9 cellular contexts compared by ENCODE assay signal in the genomic region with DNA sequence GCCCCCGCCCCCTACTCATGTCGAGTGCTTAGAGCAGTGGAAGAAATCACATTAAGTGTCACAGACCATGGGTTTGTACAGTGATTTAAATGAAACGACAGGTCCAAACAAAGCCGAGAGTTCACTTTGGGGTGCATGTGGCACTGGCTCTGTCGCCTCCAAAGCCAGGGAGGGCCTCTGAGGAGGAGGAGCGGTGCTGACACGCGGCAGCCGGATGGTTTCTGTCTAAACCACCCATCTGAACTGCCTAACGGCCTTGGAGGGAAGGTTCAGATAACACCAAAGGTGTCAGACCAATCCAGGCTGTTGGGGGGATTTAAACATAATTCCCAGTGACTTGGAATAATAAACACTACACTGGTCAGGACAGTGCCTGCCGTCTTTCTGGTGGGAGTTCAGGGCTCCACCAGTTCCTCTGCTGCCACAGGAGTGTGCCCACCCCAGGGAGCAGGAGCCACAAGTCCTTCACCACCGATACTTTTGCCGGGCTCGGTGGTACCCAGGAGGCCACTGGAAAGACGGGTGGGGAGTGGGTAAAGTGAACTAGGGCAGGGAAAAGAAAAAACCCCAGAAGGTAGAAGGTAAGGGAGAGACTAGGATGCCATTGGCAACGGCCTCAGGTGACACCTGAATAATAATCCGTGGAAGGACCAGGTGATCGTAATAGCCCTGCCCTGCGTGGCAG.
DNase-seq lines count a peak whose midpoint lies in the region; ATAC-seq and TF ChIP-seq lines count a peak whose summit lies in the region.
"Had no signal": no experiment of that assay in that cellular context is flagged by ENCODE, and none has a peak within 500 bp of the region (broad histone marks: within the 10 kb centered on the region; RNA-seq: fewer than 3 reads in every experiment).

No MANE protein-coding gene starts in this region.

- intact Hi-C loops in CD8-positive, alpha-beta T cell (cut with DNase I, micrococcal nuclease) = loop anchor here (2.0 to 5.0 kb wide), 3 partner anchors 94 to 207 kb away; partner anchors contain the start of gene CAPZB (in 2 of the 2)
- intact Hi-C loops in sciatic nerve (cut with DNase I) = no loop called here

- peaks cover 4% of the 10 kb centered on the region for H3K36me3 ChIP-seq in CD8-positive, alpha-beta T cell (ENCODE audit: insufficient read depth, low read length)
- peaks cover 11% of the 10 kb centered on the region; the same call in 1 of the 2 replicates for H3K36me3 ChIP-seq in Loucy (ENCODE audit: insufficient read depth, low read length)
- peaks cover 31% of the 10 kb centered on the region for H3K36me3 ChIP-seq in endodermal cell (ENCODE audit: control insufficient read depth, insufficient read depth, low read length)

- H3K9me2 ChIP-seq in Loucy (replicated peaks; ENCODE audit: low read depth, low read length) = no peaks in the 10 kb centered on the region

- H4K20me1 ChIP-seq in Loucy (ENCODE audit: insufficient read depth, low read length, poor library complexity, severe bottlenecking) = peaks cover 66% of the 10 kb centered on the region

- peaks cover 32% of the 10 kb centered on the region for H3K36me3 Mint-ChIP-seq in CD8-positive, alpha-beta T cell
- peaks cover 8% of the 10 kb centered on the region for H3K36me3 Mint-ChIP-seq in endodermal cell (ENCODE audit: low read depth)

- TF ChIP-seq CTCF in CD8-positive, alpha-beta T cell (IDR thresholded peaks at IDR 0.05) = no peak
- TF ChIP-seq CTCF in Loucy (conservative IDR thresholded peaks at IDR 0.05; ENCODE audit: low read length) (no peak), endodermal cell (conservative IDR thresholded peaks at IDR 0.05) (no peak)

- peak overlapping the region; percentile 38 for H3K4me3 ChIP-seq in CD8-positive, alpha-beta T cell (ENCODE audit: low read depth, low read length)
- peak overlapping the region; percentile 69 for H3K4me3 ChIP-seq in Loucy (ENCODE audit: low read length, poor library complexity, severe bottlenecking)
- no peak overlapping the region for H3K4me3 ChIP-seq in endodermal cell (ENCODE audit: low read length)

- no peaks in the 10 kb centered on the region for H3K27me3 ChIP-seq in CD8-positive, alpha-beta T cell (ENCODE audit: insufficient read depth, low read length)
- H3K27me3 ChIP-seq in Loucy (ENCODE audit: insufficient read depth, low read length, poor library complexity, severe bottlenecking) (no peaks in the 10 kb centered on the region), endodermal cell (ENCODE audit: control insufficient read depth, insufficient read depth, low read length, poor library complexity, severe bottlenecking) (no peaks in the 10 kb centered on the region)

- peak overlapping the region; percentile 50 for H3K27ac ChIP-seq in CD8-positive, alpha-beta T cell (ENCODE audit: low read depth, low read length)
- no peak overlapping the region for H3K27ac ChIP-seq in endodermal cell (ENCODE audit: low read depth, low read length)

- H3K4me2 ChIP-seq in Loucy (ENCODE audit: low read depth, low read length, poor library complexity, severe bottlenecking) = peak overlapping the region; percentile 80

- DNase-seq in CD8-positive, alpha-beta T cell = no peak
- DNase-seq in endodermal cell (no peak), sciatic nerve (ENCODE audit: low spot score) (no peak), GF-D8 (lab: John Stamatoyannopoulos, UW) (no peak), hypothalamus (lab: John Stamatoyannopoulos, UW) (no peak), AG08396 (ENCODE audit: low spot score) (no peak)
- DNase-seq: NCI-H69 had no signal

- H3K79me2 ChIP-seq in Loucy (ENCODE audit: insufficient read depth, low read length) = peaks cover 87% of the 10 kb centered on the region

- no peaks in the 10 kb centered on the region for H3K27me3 Mint-ChIP-seq in CD8-positive, alpha-beta T cell (ENCODE audit: low read depth)
- no peaks in the 10 kb centered on the region for H3K27me3 Mint-ChIP-seq in endodermal cell (ENCODE audit: insufficient read depth)

- H3K9me3 ChIP-seq in CD8-positive, alpha-beta T cell (ENCODE audit: low read length) = no peaks in the 10 kb centered on the region
- no peaks in the 10 kb centered on the region for H3K9me3 ChIP-seq in Loucy (ENCODE audit: insufficient read depth, low read depth, low read length)
- no peaks in the 10 kb centered on the region for H3K9me3 ChIP-seq in endodermal cell (ENCODE audit: control insufficient read depth, low read length)

- no peak overlapping the region for H2AFZ ChIP-seq in Loucy (ENCODE audit: low read length)

- peak overlapping the region; percentile 73 for H3K9ac ChIP-seq in Loucy (ENCODE audit: low read depth, low read length, poor library complexity, severe bottlenecking)
- H3K9ac ChIP-seq in endodermal cell (ENCODE audit: extremely low read depth, low read length, poor library complexity, severe bottlenecking) = peak overlapping the region; percentile 18

- ATAC-seq in CD8-positive, alpha-beta T cell = peak; percentile 5
- ATAC-seq in sciatic nerve (peak; percentile 1), GM21723 (IDR thresholded peaks at IDR 0.05; ENCODE audit: unreplicated experiment) (no peak)

- H3K4me1 ChIP-seq in CD8-positive, alpha-beta T cell (ENCODE audit: insufficient read depth, low read length) = peaks cover 47% of the 10 kb centered on the region
- H3K4me1 ChIP-seq in Loucy (ENCODE audit: insufficient read depth, low read length, poor library complexity, severe bottlenecking) = peaks cover 44% of the 10 kb centered on the region
- H3K4me1 ChIP-seq in endodermal cell (ENCODE audit: control insufficient read depth, insufficient read depth, low read length) = peaks cover 8% of the 10 kb centered on the region

- no peaks in the 10 kb centered on the region for H3K9me3 Mint-ChIP-seq in CD8-positive, alpha-beta T cell
- no peaks in the 10 kb centered on the region for H3K9me3 Mint-ChIP-seq in endodermal cell

- POLR2A ChIA-PET in CD8-positive, alpha-beta T cell (lab: Charles Lee) = interaction anchor here (0.7 to 1.5 kb wide), 2 partner anchors 16 to 207 kb away, joined by 3 to 8 read pairs; a partner anchor contains a TSS

- CTCF ChIA-PET in CD8-positive, alpha-beta T cell (lab: Charles Lee) = interaction anchor here (0.6 to 3.7 kb wide), 21 partner anchors 8 to 422 kb away, joined by 3 to 36 read pairs (median 3); partner anchors contain the start of gene CAPZB

- H3K4me3 Mint-ChIP-seq in CD8-positive, alpha-beta T cell = peak overlapping the region; percentile 85
- no peak overlapping the region for H3K4me3 Mint-ChIP-seq in endodermal cell

- WGBS in endodermal cell (ENCODE audit: insufficient coverage in 1 of 2, insufficient read length in 1 of 2), 2 experiments = 93 to 94% methylated on average over 13 to 19 of the region's 19 CpGs

- H3K4me1 Mint-ChIP-seq in CD8-positive, alpha-beta T cell (ENCODE audit: low read depth) = peaks cover 73% of the 10 kb centered on the region
- peaks cover 8% of the 10 kb centered on the region for H3K4me1 Mint-ChIP-seq in endodermal cell

- H3K27ac Mint-ChIP-seq in CD8-positive, alpha-beta T cell = peak overlapping the region; percentile 90
- H3K27ac Mint-ChIP-seq in endodermal cell = no peak overlapping the region

- peaks cover 16% of the 10 kb centered on the region; the same call in 1 of the 2 replicates for H3F3A ChIP-seq in Loucy (ENCODE audit: low read depth)
